7 cellular contexts compared by ENCODE assay signal in the genomic region with DNA sequence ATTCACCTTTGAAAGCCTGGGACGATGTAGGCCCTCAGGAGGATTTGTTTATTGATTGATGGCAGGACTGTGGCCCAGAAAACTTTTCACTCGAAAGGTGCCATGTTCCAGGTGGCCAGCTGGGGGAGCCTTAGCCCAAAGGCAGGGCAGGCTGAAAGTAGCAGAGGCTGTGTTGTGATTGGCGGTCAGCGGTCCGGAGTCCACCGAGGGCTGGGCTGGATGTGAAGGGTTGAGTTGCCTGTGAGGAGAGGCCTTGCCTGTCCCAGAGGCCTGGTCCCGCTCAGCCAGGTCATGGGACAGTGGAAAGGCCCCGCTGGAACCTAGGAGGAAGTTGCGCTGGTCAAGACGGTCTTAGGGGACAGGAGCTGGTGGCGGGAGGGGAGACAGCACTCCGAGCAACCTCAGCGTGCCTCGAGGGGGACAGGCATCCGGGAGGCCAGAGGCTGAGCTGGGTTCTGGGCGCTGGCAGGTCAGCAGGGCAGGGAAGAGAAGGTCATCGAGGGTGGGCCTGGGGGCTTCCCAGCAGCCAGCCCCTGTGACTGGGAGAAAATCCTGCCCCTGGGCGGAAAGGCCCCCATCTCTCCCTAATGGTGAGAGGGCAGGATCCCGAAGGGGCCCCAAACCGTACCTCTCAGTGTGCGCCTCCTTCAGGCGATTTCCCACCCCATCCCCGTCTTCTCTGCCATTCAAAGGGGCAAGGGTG. TPM values are rescaled to one million over a fixed set of nuclear protein-coding genes. Genes with fewer than 3 reads are reported as not detected.
DNase-seq lines count a peak whose midpoint lies in the region; ATAC-seq and TF ChIP-seq lines count a peak whose summit lies in the region.

No MANE protein-coding gene starts in this region.

- H4K8ac ChIP-seq in neuronal stem cell (ENCODE audit: low read depth, low read length) = peak overlapping the region; percentile 65

- CTCF ChIA-PET in activated CD4-positive, alpha-beta T cell treated with anti-CD3 and anti-CD28 coated beads for 36 hours (lab: Charles Lee) = interaction anchor here (0.8 to 1.1 kb wide), 6 partner anchors 8 to 230 kb away, joined by 3 to 5 read pairs (median 4); no protein-coding TSS in a partner anchor

- no peak overlapping the region for H3K14ac ChIP-seq in neuronal stem cell (ENCODE audit: low read length)

- peak overlapping the region; percentile 52 for H3K4me3 Mint-ChIP-seq in activated CD4-positive, alpha-beta T cell treated with anti-CD3 and anti-CD28 coated beads for 36 hours
- H3K4me3 Mint-ChIP-seq in endodermal cell = no peak overlapping the region

- DNase-seq in GM03348 (ENCODE audit: low spot score) (peak; percentile 69), MG63 (peak; percentile 4), endodermal cell (peak; percentile 96), neuronal stem cell (ENCODE audit: low spot score) (peak; percentile 32)
- DNase-seq in activated CD4-positive, alpha-beta T cell treated with anti-CD3 and anti-CD28 coated beads for 36 hours = peak; percentile 77

- ATAC-seq in GM21390 (IDR thresholded peaks at IDR 0.05; ENCODE audit: unreplicated experiment) (peak; percentile 61), HG03108 (IDR thresholded peaks at IDR 0.05; ENCODE audit: unreplicated experiment) (no peak)
- peak; percentile 90 for ATAC-seq in activated CD4-positive, alpha-beta T cell treated with anti-CD3 and anti-CD28 coated beads for 36 hours

- POLR2A ChIA-PET in activated CD4-positive, alpha-beta T cell treated with anti-CD3 and anti-CD28 coated beads for 36 hours (lab: Charles Lee) = no interaction called here

- WGBS in endodermal cell (ENCODE audit: insufficient coverage in 1 of 2, insufficient read length in 1 of 2), 2 experiments = 68 to 86% methylated on average over 8 to 23 of the region's 23 CpGs
- no CpG with 5 or more reads among the region's 23 CpGs for WGBS in neuronal stem cell (ENCODE audit: extremely low coverage in 2 of 2, insufficient read length in 2 of 2, insufficient replicate concordance in 1 of 2), 2 donors

- no peak overlapping the region for H2BK120ac ChIP-seq in neuronal stem cell (ENCODE audit: low read depth, low read length)

- intact Hi-C loops in activated CD4-positive, alpha-beta T cell treated with anti-CD3 and anti-CD28 coated beads for 36 hours (cut with DNase I, micrococcal nuclease) = loop anchor here (2.0 to 5.0 kb wide), 2 partner anchors 126 to 197 kb away; a partner anchor contains a TSS

- H3K18ac ChIP-seq in neuronal stem cell (ENCODE audit: low read length) = peak overlapping the region; percentile 94

- no peaks in the 10 kb centered on the region for H3K79me1 ChIP-seq in neuronal stem cell (ENCODE audit: low read depth, low read length)

- H4K91ac ChIP-seq in neuronal stem cell (ENCODE audit: low read depth, low read length, poor library complexity) = no peak overlapping the region

- no peaks in the 10 kb centered on the region for H3K36me3 Mint-ChIP-seq in activated CD4-positive, alpha-beta T cell treated with anti-CD3 and anti-CD28 coated beads for 36 hours (ENCODE audit: low read depth)
- H3K36me3 Mint-ChIP-seq in endodermal cell (ENCODE audit: low read depth) = no peaks in the 10 kb centered on the region

- peak overlapping the region; percentile 80 for H2AFZ ChIP-seq in neuronal stem cell (ENCODE audit: low read length)

- H3K4ac ChIP-seq in neuronal stem cell (ENCODE audit: low read length) = no peak overlapping the region

- TF ChIP-seq CTCF in endodermal cell (conservative IDR thresholded peaks at IDR 0.05) = peak; percentile 85

- no peak overlapping the region for H2BK15ac ChIP-seq in neuronal stem cell (ENCODE audit: low read length)

- H2AK5ac ChIP-seq in neuronal stem cell (ENCODE audit: low read depth, low read length) = peak overlapping the region; percentile 28

- H3K4me2 ChIP-seq in neuronal stem cell (ENCODE audit: insufficient read depth, low read length, poor library complexity, severe bottlenecking) = no peak overlapping the region

- H3K4me3 ChIP-seq in MG63 (no peak overlapping the region), endodermal cell (ENCODE audit: low read length) (no peak overlapping the region), neuronal stem cell (ENCODE audit: low read length in 2 of 2) (no peak overlapping the region)

- H3K4me1 Mint-ChIP-seq in activated CD4-positive, alpha-beta T cell treated with anti-CD3 and anti-CD28 coated beads for 36 hours = peaks cover 17% of the 10 kb centered on the region
- H3K4me1 Mint-ChIP-seq in endodermal cell = peaks cover 10% of the 10 kb centered on the region

- H3K9me3 Mint-ChIP-seq in activated CD4-positive, alpha-beta T cell treated with anti-CD3 and anti-CD28 coated beads for 36 hours (ENCODE audit: low read depth) = no peaks in the 10 kb centered on the region
- H3K9me3 Mint-ChIP-seq in endodermal cell = peaks cover 12% of the 10 kb centered on the region

- H2BK5ac ChIP-seq in neuronal stem cell (ENCODE audit: low read length) = no peak overlapping the region

- no peaks in the 10 kb centered on the region for H3K36me3 ChIP-seq in MG63
- no peaks in the 10 kb centered on the region for H3K36me3 ChIP-seq in endodermal cell (ENCODE audit: control insufficient read depth, insufficient read depth, low read length)
- H3K36me3 ChIP-seq in neuronal stem cell (replicated peaks in 1 of 2; ENCODE audit: control insufficient read depth in 2 of 2, insufficient read depth in 2 of 2, low read length in 2 of 2) = no peaks in the 10 kb centered on the region

- H3K27ac ChIP-seq in endodermal cell (ENCODE audit: low read depth, low read length) (no peak overlapping the region), neuronal stem cell (replicated peaks; ENCODE audit: low read length) (no peak overlapping the region)

- no peak overlapping the region for H3K9ac ChIP-seq in endodermal cell (ENCODE audit: extremely low read depth, low read length, poor library complexity, severe bottlenecking)
- peak overlapping the region; percentile 63 for H3K9ac ChIP-seq in neuronal stem cell (ENCODE audit: low read depth, low read length, poor library complexity)

- H3K27me3 ChIP-seq in MG63 (no peaks in the 10 kb centered on the region), endodermal cell (ENCODE audit: control insufficient read depth, insufficient read depth, low read length, poor library complexity, severe bottlenecking) (no peaks in the 10 kb centered on the region), neuronal stem cell (ENCODE audit: control insufficient read depth in 3 of 3, insufficient read depth in 3 of 3, low read depth in 1 of 3, low read length in 3 of 3) (no peaks in the 10 kb centered on the region)

- H3K9me3 ChIP-seq in MG63 (no peaks in the 10 kb centered on the region), endodermal cell (ENCODE audit: control insufficient read depth, low read length) (no peaks in the 10 kb centered on the region), neuronal stem cell (replicated peaks in 1 of 2; ENCODE audit: control insufficient read depth in 2 of 2, insufficient read depth in 1 of 2, low read depth in 1 of 2, low read length in 2 of 2) (no peaks in the 10 kb centered on the region)

- H3K27me3 Mint-ChIP-seq in activated CD4-positive, alpha-beta T cell treated with anti-CD3 and anti-CD28 coated beads for 36 hours = no peaks in the 10 kb centered on the region
- H3K27me3 Mint-ChIP-seq in endodermal cell (ENCODE audit: insufficient read depth) = no peaks in the 10 kb centered on the region

- no peak overlapping the region for H2BK12ac ChIP-seq in neuronal stem cell (ENCODE audit: low read length)

- peak overlapping the region; percentile 48 for H3K23ac ChIP-seq in neuronal stem cell (ENCODE audit: low read depth, low read length, poor library complexity)

- H3K27ac Mint-ChIP-seq in activated CD4-positive, alpha-beta T cell treated with anti-CD3 and anti-CD28 coated beads for 36 hours = peak overlapping the region; percentile 70
- H3K27ac Mint-ChIP-seq in endodermal cell = no peak overlapping the region

- no peaks in the 10 kb centered on the region for H3K4me1 ChIP-seq in endodermal cell (ENCODE audit: control insufficient read depth, insufficient read depth, low read length)
- H3K4me1 ChIP-seq in neuronal stem cell (ENCODE audit: control insufficient read depth in 2 of 2, insufficient read depth in 1 of 2, low read depth in 1 of 2, low read length in 2 of 2) = peaks cover 0 to 2% of the 10 kb centered on the region in 2 donors

RNA-seq across cellular contexts. Expression of a gene that starts 26.3 kb away (rescaled TPM):
- total RNA-seq in MG63 (2014; rRNA removed; shearing (Covaris generic); ENCODE audit: low replicate concordance) = not detected in 2 replicates
- total RNA-seq in activated CD4-positive, alpha-beta T cell treated with anti-CD3 and anti-CD28 coated beads for 36 hours = under 1 TPM in 1 of 2 experiments, not detected in 1; 0.39 TPM
- not detected for total RNA-seq in endodermal cell
- not detected for polyA plus RNA-seq in endodermal cell (2013, experiment 1 of 2)
- polyA plus RNA-seq in endodermal cell (2013, experiment 2 of 2) = not detected
- not detected for polyA plus RNA-seq in neuronal stem cell (2013, experiment 1 of 2)
- polyA plus RNA-seq in neuronal stem cell (2013, experiment 2 of 2) = not detected

RNA-seq across cellular contexts. Expression of a gene that starts 39.2 kb away (rescaled TPM):
- total RNA-seq in MG63 (2014; rRNA removed; shearing (Covaris generic); ENCODE audit: low replicate concordance) = 16.8 and 32.0 TPM in 2 replicates
- total RNA-seq in activated CD4-positive, alpha-beta T cell treated with anti-CD3 and anti-CD28 coated beads for 36 hours = 10 to 100 TPM; 40.9 to 47.8 TPM
- total RNA-seq in endodermal cell = 10 to 100 TPM; 40.4 to 41.3 TPM
- polyA plus RNA-seq in endodermal cell (2013, experiment 1 of 2) = 72.3 TPM
- polyA plus RNA-seq in endodermal cell (2013, experiment 2 of 2) = 58.7 TPM
- 56.9 TPM for polyA plus RNA-seq in neuronal stem cell (2013, experiment 1 of 2)
- polyA plus RNA-seq in neuronal stem cell (2013, experiment 2 of 2) = 53.2 TPM

RNA-seq across cellular contexts. Expression of a gene that starts 52.0 kb away (rescaled TPM):
- 19.1 and 30.7 TPM in 2 replicates for total RNA-seq in MG63 (2014; rRNA removed; shearing (Covaris generic); ENCODE audit: low replicate concordance)
- total RNA-seq in activated CD4-positive, alpha-beta T cell treated with anti-CD3 and anti-CD28 coated beads for 36 hours = 10 to 100 TPM; 50.6 to 58.1 TPM
- total RNA-seq in endodermal cell = 10 to 100 TPM; 46.2 to 46.6 TPM
- polyA plus RNA-seq in endodermal cell (2013, experiment 1 of 2) = 34.2 TPM
- 29.1 TPM for polyA plus RNA-seq in endodermal cell (2013, experiment 2 of 2)
- 18.3 TPM for polyA plus RNA-seq in neuronal stem cell (2013, experiment 1 of 2)
- 18.2 TPM for polyA plus RNA-seq in neuronal stem cell (2013, experiment 2 of 2)

RNA-seq across cellular contexts. Expression of a gene that starts 52.3 kb away (rescaled TPM):
- total RNA-seq in MG63 (2014; rRNA removed; shearing (Covaris generic); ENCODE audit: low replicate concordance) = 2.0 TPM in 1 of 2 replicates, not detected in the other
- total RNA-seq in activated CD4-positive, alpha-beta T cell treated with anti-CD3 and anti-CD28 coated beads for 36 hours = 10 to 100 TPM; 11.6 to 12.2 TPM
- 1 to 10 TPM; 2.1 to 2.4 TPM for total RNA-seq in endodermal cell
- polyA plus RNA-seq in endodermal cell (2013, experiment 1 of 2) = 0.46 TPM
- 0.83 TPM for polyA plus RNA-seq in endodermal cell (2013, experiment 2 of 2)
- 0.59 TPM for polyA plus RNA-seq in neuronal stem cell (2013, experiment 1 of 2)
- polyA plus RNA-seq in neuronal stem cell (2013, experiment 2 of 2) = 0.32 TPM

Comparison
In these comparisons a context has a peak if more than half of its experiments do, and no peak if none do; other contexts are left out.
1. DNase-seq: peak in every context shown above with its lines; median percentile 96 in endodermal cell; 77 in activated CD4-positive, alpha-beta T cell treated with anti-CD3 and anti-CD28 coated beads for 36 hours; 69 in GM03348; 32 in neuronal stem cell; 4 in MG63.